In genomic region chr2:223530811-223531210, GRCh38 we compare ENCODE assay signal across 27 cellular contexts.
"Had no signal": no experiment of that assay in that cellular context is flagged by ENCODE, and none has a peak within 500 bp of the region (broad histone marks: within the 10 kb centered on the region; RNA-seq: fewer than 3 reads in every experiment).

No MANE protein-coding gene starts in this region.

- DNase-seq: stimulated activated CD4-positive, alpha-beta T cell treated with anti-CD3 and anti-CD28 coated beads, Interleukin-2, amount 100 ng/mL, for 48 hours; stimulated activated CD4-positive, alpha-beta T cell treated with anti-CD3 and anti-CD28 coated beads, Interleukin-4, amount 100 ng/mL, for 1 hour; stimulated activated CD4-positive, alpha-beta T cell treated with anti-CD3 and anti-CD28 coated beads, Interleukin-4, amount 100 ng/mL, for 24 hours; stimulated activated CD4-positive, alpha-beta T cell treated with anti-CD3 and anti-CD28 coated beads, Interleukin-4, amount 100 ng/mL, for 4 hours; stimulated activated CD8-positive, alpha-beta memory T cell treated with anti-CD3 and anti-CD28 coated beads, Interleukin-4, amount 100 ng/mL, for 48 hours; stimulated activated naive B cell treated with anti-CD40 and anti-IgM and Interleukin-4, amounts not matched to agents 10 μg/mL and 1 μg/mL and 100 μg/mL, for 72 hours; stimulated activated naive CD4-positive, alpha-beta T cell; stimulated activated naive CD4-positive, alpha-beta T cell treated with Interleukin-2 at 50 U/mL for 16 hours; stimulated activated naive CD8-positive, alpha-beta T cell treated with anti-CD3 and anti-CD28 coated beads, Interleukin-15, amount 100 ng/mL, for 72 hours; stimulated activated naive CD8-positive, alpha-beta T cell treated with anti-CD3 and anti-CD28 coated beads, Interleukin-15, Interleukin-2, amounts not matched to agents 100 U/mL and 50 U/mL, for 24 hours; stomach; substantia nigra; testis; thyroid gland; tibial artery; transverse colon; trophoblast cell; upper lobe of left lung; upper lobe of right lung; uterus had no signal

- H3K27me3 Mint-ChIP-seq: stimulated activated naive B cell treated with anti-CD40 and anti-IgM and Interleukin-4, amounts not matched to agents 10 μg/mL and 1 μg/mL and 100 μg/mL, for 72 hours; stimulated activated naive CD8-positive, alpha-beta T cell treated with anti-CD3 and anti-CD28 coated beads, Interleukin-15, amount 100 ng/mL, for 72 hours; stimulated activated naive CD8-positive, alpha-beta T cell treated with anti-CD3 and anti-CD28 coated beads, Interleukin-15, Interleukin-2, amounts not matched to agents 100 ng/mL and 50 ng/mL, for 24 hours had no signal

- H3K4me3 ChIP-seq: stomach, suprapubic skin, testis, thoracic aorta, thyroid gland, tibial artery, tibial nerve, transverse colon, upper lobe of left lung, upper lobe of right lung, uterus, vagina had no signal

- H3K4me1 ChIP-seq: stomach, testis, thyroid gland, tibial artery, tibial nerve, transverse colon, upper lobe of left lung, upper lobe of right lung, uterus, vagina had no signal

- H3K4me1 Mint-ChIP-seq: stimulated activated effector memory CD8-positive, alpha-beta T cell treated with anti-CD3 and anti-CD28 coated beads, Interleukin-12 subunit alpha, Interleukin-12 subunit beta, amount 100 ng/mL, for 72 hours; stimulated activated naive B cell treated with anti-CD40 and anti-IgM and Interleukin-4, amounts not matched to agents 10 μg/mL and 1 μg/mL and 100 μg/mL, for 72 hours; stimulated activated naive CD8-positive, alpha-beta T cell treated with anti-CD3 and anti-CD28 coated beads, Interleukin-15, amount 100 ng/mL, for 72 hours had no signal

- H3K4me3 Mint-ChIP-seq: stimulated activated effector memory CD8-positive, alpha-beta T cell treated with anti-CD3 and anti-CD28 coated beads, Interleukin-12 subunit alpha, Interleukin-12 subunit beta, amount 100 ng/mL, for 72 hours; stimulated activated naive B cell treated with anti-CD40 and anti-IgM and Interleukin-4, amounts not matched to agents 10 μg/mL and 1 μg/mL and 100 μg/mL, for 72 hours; stimulated activated naive CD8-positive, alpha-beta T cell treated with anti-CD3 and anti-CD28 coated beads, Interleukin-15, amount 100 ng/mL, for 72 hours; stimulated activated naive CD8-positive, alpha-beta T cell treated with anti-CD3 and anti-CD28 coated beads, Interleukin-15, Interleukin-2, amounts not matched to agents 100 ng/mL and 50 ng/mL, for 24 hours; type B pancreatic cell had no signal

- H3K9me3 Mint-ChIP-seq: stimulated activated naive CD8-positive, alpha-beta T cell treated with anti-CD3 and anti-CD28 coated beads, Interleukin-15, Interleukin-2, amounts not matched to agents 100 ng/mL and 50 ng/mL, for 24 hours had no signal

- H3K36me3 Mint-ChIP-seq: stimulated activated effector memory CD8-positive, alpha-beta T cell treated with anti-CD3 and anti-CD28 coated beads, Interleukin-12 subunit alpha, Interleukin-12 subunit beta, amount 100 ng/mL, for 72 hours; stimulated activated naive B cell treated with anti-CD40 and anti-IgM and Interleukin-4, amounts not matched to agents 10 μg/mL and 1 μg/mL and 100 μg/mL, for 72 hours; type B pancreatic cell had no signal

- H3K27me3 ChIP-seq: stomach, suprapubic skin, testis, thyroid gland, tibial artery, tibial nerve, transverse colon, upper lobe of left lung, upper lobe of right lung, uterus, vagina had no signal

- H3K36me3 ChIP-seq: stomach, suprapubic skin, thoracic aorta, thyroid gland, tibial artery, tibial nerve, transverse colon, upper lobe of left lung, upper lobe of right lung, uterus, vagina had no signal

- ATAC-seq: stimulated activated effector memory CD8-positive, alpha-beta T cell treated with anti-CD3 and anti-CD28 coated beads, Interleukin-12 subunit alpha, Interleukin-12 subunit beta, amount 100 ng/mL, for 72 hours; stimulated activated naive B cell treated with anti-CD40 and anti-IgM and Interleukin-4, amounts not matched to agents 10 μg/mL and 1 μg/mL and 100 μg/mL, for 72 hours; stimulated activated naive CD8-positive, alpha-beta T cell treated with anti-CD3 and anti-CD28 coated beads, Interleukin-15, amount 100 ng/mL, for 72 hours; stimulated activated naive CD8-positive, alpha-beta T cell treated with anti-CD3 and anti-CD28 coated beads, Interleukin-15, Interleukin-2, amounts not matched to agents 100 U/mL and 50 U/mL, for 24 hours; upper lobe of right lung had no signal

- H3K27ac ChIP-seq: stomach, suprapubic skin, testis, thoracic aorta, thyroid gland, tibial artery, tibial nerve, transverse colon, upper lobe of left lung, upper lobe of right lung, uterus, vagina had no signal

- H3K27ac Mint-ChIP-seq: stimulated activated effector memory CD8-positive, alpha-beta T cell treated with anti-CD3 and anti-CD28 coated beads, Interleukin-12 subunit alpha, Interleukin-12 subunit beta, amount 100 ng/mL, for 72 hours; stimulated activated naive B cell treated with anti-CD40 and anti-IgM and Interleukin-4, amounts not matched to agents 10 μg/mL and 1 μg/mL and 100 μg/mL, for 72 hours; stimulated activated naive CD8-positive, alpha-beta T cell treated with anti-CD3 and anti-CD28 coated beads, Interleukin-15, amount 100 ng/mL, for 72 hours; stimulated activated naive CD8-positive, alpha-beta T cell treated with anti-CD3 and anti-CD28 coated beads, Interleukin-15, Interleukin-2, amounts not matched to agents 100 ng/mL and 50 ng/mL, for 24 hours; type B pancreatic cell had no signal

- H3K9me3 ChIP-seq: suprapubic skin, testis, thoracic aorta, thyroid gland, tibial artery, tibial nerve, transverse colon, upper lobe of left lung, upper lobe of right lung, uterus, vagina had no signal
